ENCODE assay signal across 8 cellular contexts in the genomic region with DNA sequence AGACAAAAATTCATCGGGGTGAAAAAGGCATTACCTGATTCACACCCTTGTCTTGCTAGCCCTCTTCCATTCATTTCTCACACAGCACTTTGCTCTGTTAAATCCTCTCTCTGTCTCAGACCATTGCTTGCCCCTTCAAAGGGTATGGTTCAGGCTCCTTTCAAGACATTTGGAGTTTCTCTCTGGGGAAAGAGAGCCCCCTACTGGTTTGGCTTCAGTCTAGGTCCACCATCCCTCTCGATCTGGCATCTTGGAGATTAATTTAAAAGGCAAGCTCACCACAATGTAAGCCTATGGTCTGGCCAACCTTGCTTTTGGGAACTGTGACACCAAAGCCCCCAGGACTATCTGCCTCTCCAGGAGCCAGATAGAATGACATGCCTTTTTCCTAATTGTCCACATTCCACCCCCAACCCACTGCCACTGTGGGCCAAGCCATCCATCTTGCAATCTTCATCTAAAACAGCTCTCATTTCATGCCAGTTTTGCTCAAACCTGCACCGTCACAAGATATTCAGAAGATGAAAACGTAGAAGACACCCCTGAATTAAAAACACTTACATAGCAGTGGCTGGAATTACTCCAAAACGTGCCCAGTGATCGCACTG.
DNase-seq lines count a peak whose midpoint lies in the region; ATAC-seq, FAIRE-seq and TF ChIP-seq lines count a peak whose summit lies in the region.

No MANE protein-coding gene starts in this region.

- ATAC-seq in HG03108 (IDR thresholded peaks at IDR 0.05; ENCODE audit: unreplicated experiment) (peak; percentile 69), foreskin keratinocyte (peak; percentile 70)

- no peaks in the 10 kb centered on the region for H3K9me3 Mint-ChIP-seq in activated CD4-positive, alpha-beta T cell treated with anti-CD3 and anti-CD28 coated beads, Interleukin-2, amount 10 ng/mL, durations not matched to agents 7 days and 5 days

- peak; percentile 71 for TF ChIP-seq CTCF in foreskin keratinocyte (conservative IDR thresholded peaks at IDR 0.05)

- no peaks in the 10 kb centered on the region for H3K4me1 ChIP-seq in foreskin keratinocyte

- peak; percentile 95 for FAIRE-seq in GM19239 (lab: Jason Lieb, UNC)

- H3K27ac Mint-ChIP-seq in activated CD4-positive, alpha-beta T cell treated with anti-CD3 and anti-CD28 coated beads, Interleukin-2, amount 10 ng/mL, durations not matched to agents 7 days and 5 days: no peak overlapping the region

- DNase-seq in DMS153 treated with DMSO at 0.1 percent for 48 hours (lab: John Stamatoyannopoulos, UW; ENCODE audit: unreplicated experiment): peak; percentile 59
- DNase-seq in GM19239 (ENCODE audit: insufficient read length, low spot score): peak; percentile 74
- peak; percentile 54 for DNase-seq in NCI-H2196 treated with DMSO at 0.1 percent for 48 hours (lab: John Stamatoyannopoulos, UW; ENCODE audit: unreplicated experiment)
- DNase-seq in activated CD4-positive, alpha-beta T cell treated with anti-CD3 and anti-CD28 coated beads, Interleukin-2, amount 10 ng/mL, durations not matched to agents 7 days and 5 days: peak; percentile 43
- DNase-seq in foreskin keratinocyte: peak in 1 of 2 donors; percentile 31
- DNase-seq in pons (ENCODE audit: low spot score): peak; percentile 69
- DNase-seq in 8988T: no peak

- no peaks in the 10 kb centered on the region for H3K27me3 Mint-ChIP-seq in activated CD4-positive, alpha-beta T cell treated with anti-CD3 and anti-CD28 coated beads, Interleukin-2, amount 10 ng/mL, durations not matched to agents 7 days and 5 days

- H3K27me3 ChIP-seq in foreskin keratinocyte: no peaks in the 10 kb centered on the region

- H3K4me3 Mint-ChIP-seq in activated CD4-positive, alpha-beta T cell treated with anti-CD3 and anti-CD28 coated beads, Interleukin-2, amount 10 ng/mL, durations not matched to agents 7 days and 5 days: no peak overlapping the region

- no peak overlapping the region for H3K27ac ChIP-seq in foreskin keratinocyte

- POLR2A ChIA-PET in activated CD4-positive, alpha-beta T cell treated with anti-CD3 and anti-CD28 coated beads, Interleukin-2, amount 10 ng/mL, durations not matched to agents 7 days and 5 days (lab: Charles Lee): no interaction called here

- CTCF ChIA-PET in activated CD4-positive, alpha-beta T cell treated with anti-CD3 and anti-CD28 coated beads, Interleukin-2, amount 10 ng/mL, durations not matched to agents 7 days and 5 days (lab: Charles Lee): interaction anchor here (0.6 to 1.6 kb wide), 4 partner anchors 30 to 254 kb away, joined by 3 to 6 read pairs (median 4); no protein-coding TSS in a partner anchor

- H3K4me1 Mint-ChIP-seq in activated CD4-positive, alpha-beta T cell treated with anti-CD3 and anti-CD28 coated beads, Interleukin-2, amount 10 ng/mL, durations not matched to agents 7 days and 5 days: no peaks in the 10 kb centered on the region

- peaks cover 2% of the 10 kb centered on the region for H3K36me3 Mint-ChIP-seq in activated CD4-positive, alpha-beta T cell treated with anti-CD3 and anti-CD28 coated beads, Interleukin-2, amount 10 ng/mL, durations not matched to agents 7 days and 5 days (ENCODE audit: low read depth)
